ENCODE assay signal across 22 cellular contexts in genomic region chr2:109131777-109132176, GRCh38. TPM values are rescaled to one million over a fixed set of nuclear protein-coding genes. Genes with fewer than 3 reads are reported as not detected.
DNase-seq lines count a peak whose midpoint lies in the region; ATAC-seq, FAIRE-seq and TF ChIP-seq lines count a peak whose summit lies in the region.
"Had no signal": no experiment of that assay in that cellular context is flagged by ENCODE, and none has a peak within 500 bp of the region (broad histone marks: within the 10 kb centered on the region; RNA-seq: fewer than 3 reads in every experiment).

No MANE protein-coding gene starts in this region.

- H3K36me3 Mint-ChIP-seq in astrocyte (ENCODE audit: low read depth, unreplicated experiment) = no peaks in the 10 kb centered on the region
- H3K36me3 Mint-ChIP-seq: mesothelial cell of epicardium had no signal

- peaks cover 61% of the 10 kb centered on the region for H4K20me1 ChIP-seq in astrocyte (ENCODE audit: insufficient read depth, low read length)

- no peak for ATAC-seq in HG03354 (IDR thresholded peaks at IDR 0.05; ENCODE audit: poor library complexity, severe bottlenecking, unreplicated experiment)
- ATAC-seq: left colon had no signal

- H3K27ac Mint-ChIP-seq in astrocyte (ENCODE audit: unreplicated experiment) = no peak overlapping the region
- H3K27ac Mint-ChIP-seq: activated naive CD4-positive, alpha-beta T cell treated with anti-CD3 and anti-CD28 coated beads for 36 hours; activated T-cell treated with anti-CD3 and anti-CD28 coated beads, Interleukin-2, amount 50 U/mL, for 24 hours; mesothelial cell of epicardium; T-helper 1 cell treated with Interleukin-12 subunit alpha and Interleukin-12 subunit beta and Interleukin-4 antibody, amounts not matched to agents 30 μg/mL and 1 μg/mL, for 36 hours had no signal

- H3K4me2 ChIP-seq in astrocyte (ENCODE audit: low read length) = peak overlapping the region; percentile 2
- no peak overlapping the region for H3K4me2 ChIP-seq in mesenchymal stem cell (ENCODE audit: low read length, poor library complexity, severe bottlenecking)

- DNase-seq in HCEC 1CT = peak; percentile 6
- DNase-seq in astrocyte (ENCODE audit: low read depth) = no peak
- peak; percentile 24 for DNase-seq in mesenchymal stem cell
- DNase-seq in vagina (ENCODE audit: extremely low spot score in 2 of 2) = no peak
- no peak for DNase-seq in putamen (ENCODE audit: low spot score)
- DNase-seq in Peyer's patch = no peak
- DNase-seq: activated naive CD4-positive, alpha-beta T cell treated with anti-CD3 and anti-CD28 coated beads for 36 hours; activated T-cell treated with anti-CD3 and anti-CD28 coated beads, Interleukin-2, amount 50 U/mL, for 24 hours; cortex of kidney; Karpas-422; left colon; NCI-H1105 treated with DMSO at 0.1 percent for 48 hours; NCI-H2107; NCI-H510A; SIG-M5 had no signal

- H2BK12ac ChIP-seq in mesenchymal stem cell (ENCODE audit: low read length in 2 of 2) = no peak overlapping the region

- H3K27ac ChIP-seq in ACC112 (ENCODE audit: low read depth, low read length) = no peak overlapping the region
- no peak overlapping the region for H3K27ac ChIP-seq in astrocyte (ENCODE audit: low read depth, low read length)
- H3K27ac ChIP-seq in mesenchymal stem cell (ENCODE audit: low read length, poor library complexity, severe bottlenecking) = no peak overlapping the region
- no peak overlapping the region for H3K27ac ChIP-seq in vagina
- no peak overlapping the region for H3K27ac ChIP-seq in Peyer's patch
- H3K27ac ChIP-seq: suprapubic skin, VCaP had no signal

- H3K4me3 ChIP-seq in ACC112 (ENCODE audit: low read depth, low read length) (peak overlapping the region; percentile 89), astrocyte (ENCODE audit: insufficient read depth, low read depth, low read length) (no peak overlapping the region), mesenchymal stem cell (ENCODE audit: insufficient read depth in 1 of 2, low read depth in 1 of 2, low read length in 2 of 2) (peak overlapping the region in 1 of 2 experiments; percentile 91), vagina (no peak overlapping the region), Peyer's patch (no peak overlapping the region)
- H3K4me3 ChIP-seq: suprapubic skin had no signal

- H4K91ac ChIP-seq in mesenchymal stem cell (ENCODE audit: low read length) = no peak overlapping the region

- no peaks in the 10 kb centered on the region for H3K9me3 ChIP-seq in astrocyte (ENCODE audit: insufficient read depth, low read depth, low read length)
- no peaks in the 10 kb centered on the region for H3K9me3 ChIP-seq in mesenchymal stem cell (ENCODE audit: control insufficient read depth, low read length)
- H3K9me3 ChIP-seq in vagina = no peaks in the 10 kb centered on the region
- no peaks in the 10 kb centered on the region for H3K9me3 ChIP-seq in Peyer's patch
- H3K9me3 ChIP-seq: suprapubic skin had no signal

- TF ChIP-seq POLR2A in vagina (IDR thresholded peaks at IDR 0.05) (no peak), Peyer's patch (IDR thresholded peaks at IDR 0.05) (no peak)

- no peak overlapping the region for H2BK120ac ChIP-seq in mesenchymal stem cell (ENCODE audit: low read depth, low read length)

- H3K4me1 ChIP-seq in ACC112 (ENCODE audit: control insufficient read depth, insufficient read depth, low read length, unreplicated experiment) = peaks cover 24% of the 10 kb centered on the region
- H3K4me1 ChIP-seq in astrocyte (ENCODE audit: insufficient read depth, low read length) = peaks cover 4% of the 10 kb centered on the region
- H3K4me1 ChIP-seq in mesenchymal stem cell (ENCODE audit: control insufficient read depth, insufficient read depth, low read depth, low read length) = peaks cover 26% of the 10 kb centered on the region
- peaks cover 32% of the 10 kb centered on the region for H3K4me1 ChIP-seq in vagina
- peaks cover 0 to 18% (median 7%) of the 10 kb centered on the region in 4 donors for H3K4me1 ChIP-seq in Peyer's patch

- H3K79me1 ChIP-seq in mesenchymal stem cell (replicated peaks; ENCODE audit: low read length, poor library complexity, severe bottlenecking) = peaks cover 27% of the 10 kb centered on the region

- H3K27me3 ChIP-seq in ACC112 (ENCODE audit: insufficient read depth, low read length) = no peaks in the 10 kb centered on the region
- no peaks in the 10 kb centered on the region for H3K27me3 ChIP-seq in astrocyte (ENCODE audit: insufficient read depth, low read length)
- peaks cover 0 to 4% of the 10 kb centered on the region in 2 experiments for H3K27me3 ChIP-seq in mesenchymal stem cell (ENCODE audit: control insufficient read depth in 1 of 2, insufficient read depth in 1 of 2, low read length in 2 of 2)
- no peaks in the 10 kb centered on the region for H3K27me3 ChIP-seq in vagina
- peaks cover 0 to 4% of the 10 kb centered on the region in 2 donors for H3K27me3 ChIP-seq in Peyer's patch

- H4K8ac ChIP-seq in mesenchymal stem cell (ENCODE audit: low read length) = no peak overlapping the region

- H3K4me1 Mint-ChIP-seq in astrocyte (ENCODE audit: low read depth, unreplicated experiment) = peaks cover 11% of the 10 kb centered on the region

- H3K36me3 ChIP-seq in ACC112 (ENCODE audit: insufficient read depth, low read length) = no peaks in the 10 kb centered on the region
- H3K36me3 ChIP-seq in astrocyte (ENCODE audit: insufficient read depth, low read length) = no peaks in the 10 kb centered on the region
- H3K36me3 ChIP-seq in mesenchymal stem cell (ENCODE audit: control insufficient read depth in 1 of 2, insufficient read depth in 2 of 2, low read depth in 1 of 2, low read length in 2 of 2) = peaks cover 0 to 4% of the 10 kb centered on the region in 2 experiments
- no peaks in the 10 kb centered on the region for H3K36me3 ChIP-seq in vagina
- no peaks in the 10 kb centered on the region for H3K36me3 ChIP-seq in Peyer's patch
- H3K36me3 ChIP-seq: suprapubic skin had no signal

- no peak overlapping the region for H3K9ac ChIP-seq in astrocyte (ENCODE audit: low read length)
- H3K9ac ChIP-seq in mesenchymal stem cell (ENCODE audit: low read length) = no peak overlapping the region

- FAIRE-seq in astrocyte (lab: Jason Lieb, UNC) = no peak

- H3K4me3 Mint-ChIP-seq in astrocyte (ENCODE audit: unreplicated experiment) = no peak overlapping the region
- H3K4me3 Mint-ChIP-seq: activated naive CD4-positive, alpha-beta T cell treated with anti-CD3 and anti-CD28 coated beads for 36 hours; activated T-cell treated with anti-CD3 and anti-CD28 coated beads, Interleukin-2, amount 50 U/mL, for 24 hours; mesothelial cell of epicardium; neural crest cell; T-helper 1 cell treated with Interleukin-12 subunit alpha and Interleukin-12 subunit beta and Interleukin-4 antibody, amounts not matched to agents 30 μg/mL and 1 μg/mL, for 36 hours had no signal

- H2AK5ac ChIP-seq in mesenchymal stem cell (ENCODE audit: low read length, severe bottlenecking) = no peak overlapping the region

- H3K27me3 Mint-ChIP-seq in astrocyte (ENCODE audit: low read depth, unreplicated experiment) = peaks cover 39% of the 10 kb centered on the region

- no peak overlapping the region for H2BK5ac ChIP-seq in mesenchymal stem cell (ENCODE audit: low read depth, low read length, poor library complexity, severe bottlenecking)

- H2AFZ ChIP-seq in ACC112 (ENCODE audit: low read length, unreplicated experiment) = no peak overlapping the region
- no peak overlapping the region for H2AFZ ChIP-seq in astrocyte (ENCODE audit: low read depth, low read length)
- H2AFZ ChIP-seq in mesenchymal stem cell (ENCODE audit: low read depth, low read length) = no peak overlapping the region

- H2BK15ac ChIP-seq in mesenchymal stem cell (ENCODE audit: low read depth, poor library complexity, severe bottlenecking) = no peak overlapping the region

- no peak overlapping the region for H3K23ac ChIP-seq in mesenchymal stem cell (ENCODE audit: low read length in 2 of 2)

- WGBS in mesenchymal stem cell = 82% methylated on average over 2 of the region's 4 CpGs

- H3K4ac ChIP-seq in mesenchymal stem cell (ENCODE audit: low read depth in 1 of 2, low read length in 2 of 2) = no peak overlapping the region

- no peak overlapping the region for H3K18ac ChIP-seq in mesenchymal stem cell (ENCODE audit: low read depth in 1 of 2, low read length in 2 of 2)

- intact Hi-C loops in vagina (cut with DNase I) = no loop called here

- H3K79me2 ChIP-seq in ACC112 (ENCODE audit: control insufficient read depth, insufficient read depth, low read length, unreplicated experiment) (peaks cover 84% of the 10 kb centered on the region), astrocyte (ENCODE audit: insufficient read depth, low read length) (peaks cover 62% of the 10 kb centered on the region)

- H3K14ac ChIP-seq in mesenchymal stem cell (ENCODE audit: low read length in 2 of 2) = no peak overlapping the region

- TF ChIP-seq CTCF in astrocyte (IDR thresholded peaks at IDR 0.05; ENCODE audit: insufficient read depth, low read depth, low read length) (no peak), vagina (IDR thresholded peaks at IDR 0.05) (no peak), Peyer's patch (IDR thresholded peaks at IDR 0.05) (no peak)

- H3K9me3 Mint-ChIP-seq in astrocyte (ENCODE audit: unreplicated experiment) = no peaks in the 10 kb centered on the region
- H3K9me3 Mint-ChIP-seq: activated naive CD4-positive, alpha-beta T cell treated with anti-CD3 and anti-CD28 coated beads for 36 hours; activated T-cell treated with anti-CD3 and anti-CD28 coated beads, Interleukin-2, amount 50 U/mL, for 24 hours; mesothelial cell of epicardium; neural crest cell; T-helper 1 cell treated with Interleukin-12 subunit alpha and Interleukin-12 subunit beta and Interleukin-4 antibody, amounts not matched to agents 30 μg/mL and 1 μg/mL, for 36 hours had no signal

RNA-seq across cellular contexts. Expression of gene SH3RF3, which starts 2.8 kb away (rescaled TPM):
- total RNA-seq in astrocyte (7.2 and 7.3 TPM in 2 replicates), vagina (10.8 TPM), Peyer's patch (1 to 10 TPM; 1.1 to 5.0 (median 3.3) TPM)
- polyA plus RNA-seq in mesenchymal stem cell (2013, experiment 1 of 2) = 23.7 TPM
- 23.0 TPM for polyA plus RNA-seq in mesenchymal stem cell (2013, experiment 2 of 2)

Comparison
In these comparisons a context has a peak if more than half of its experiments do, and no peak if none do; other contexts are left out.
1. DNase-seq: peak in HCEC 1CT (single experiment) and mesenchymal stem cell (single experiment); none in astrocyte (single experiment), vagina (0 of 2), putamen (single experiment) and Peyer's patch (0 of 3).